Comparison of ENCODE assay signal across 10 cellular contexts in the genomic region with DNA sequence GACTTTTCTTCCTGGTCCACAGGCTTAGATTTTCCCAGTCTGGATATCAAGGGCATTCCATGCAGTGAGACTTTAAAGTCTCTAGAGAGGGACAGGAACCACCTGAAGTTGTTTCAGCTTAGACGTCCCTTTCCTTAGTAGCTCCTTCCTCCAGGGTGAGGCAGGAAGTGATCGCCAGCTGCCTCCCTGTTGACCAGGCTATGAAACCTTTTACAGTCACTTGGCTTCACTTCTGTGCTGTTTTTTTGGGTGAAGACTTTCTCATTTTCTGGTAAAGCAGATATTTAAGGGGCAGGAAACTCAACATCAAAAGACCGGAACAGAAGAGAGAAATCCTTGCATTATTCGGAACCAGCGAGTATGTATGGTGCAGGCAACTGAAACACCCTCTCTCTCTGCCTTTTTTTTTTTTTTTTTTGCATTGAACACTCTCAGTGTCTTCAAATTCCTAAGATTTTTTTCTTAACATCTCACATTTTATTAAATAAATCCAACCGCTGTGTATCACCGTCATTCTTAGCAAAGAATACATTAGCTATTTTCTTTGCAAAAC.
A peak's percentile ranks its signal among the peaks of the same experiment; 100 is the strongest.
DNase-seq lines count a peak whose midpoint lies in the region; ATAC-seq and TF ChIP-seq lines count a peak whose summit lies in the region.
"Had no signal": no experiment of that assay in that cellular context is flagged by ENCODE, and none has a peak within 500 bp of the region (broad histone marks: within the 10 kb centered on the region; RNA-seq: fewer than 3 reads in every experiment).

No MANE protein-coding gene starts in this region.

- CTCF ChIA-PET in OCI-LY7 (lab: Charles Lee; ENCODE audit: unreplicated experiment), result interaction anchor here (0.6 kb wide), 1 partner anchor 46 kb away, joined by 4 read pairs; no protein-coding TSS in a partner anchor

- H3K27ac Mint-ChIP-seq in activated naive CD4-positive, alpha-beta T cell treated with anti-CD3 and anti-CD28 coated beads, Interleukin-2, amount 50 U/mL, for 24 hours, result peak overlapping the region; percentile 48
- H3K27ac Mint-ChIP-seq in effector memory CD8-positive, alpha-beta T cell, result peak overlapping the region; percentile 38 to 72
- H3K27ac Mint-ChIP-seq in stimulated activated naive CD8-positive, alpha-beta T cell treated with anti-CD3 and anti-CD28 coated beads, Interleukin-15, amount 100 ng/mL, for 72 hours, result peak overlapping the region; percentile 21 to 89

- no peaks in the 10 kb centered on the region for H3K9me3 Mint-ChIP-seq in activated naive CD4-positive, alpha-beta T cell treated with anti-CD3 and anti-CD28 coated beads, Interleukin-2, amount 50 U/mL, for 24 hours
- H3K9me3 Mint-ChIP-seq in effector memory CD8-positive, alpha-beta T cell, result no peaks in the 10 kb centered on the region
- peaks cover 0 to 11% of the 10 kb centered on the region in 2 donors for H3K9me3 Mint-ChIP-seq in stimulated activated naive CD8-positive, alpha-beta T cell treated with anti-CD3 and anti-CD28 coated beads, Interleukin-15, amount 100 ng/mL, for 72 hours

- POLR2A ChIA-PET in OCI-LY7 (lab: Charles Lee), result interaction anchor here (0.5 to 2.2 kb wide), 14 partner anchors 10 to 413 kb away, joined by 3 to 8 read pairs (median 4); no protein-coding TSS in a partner anchor

- no peaks in the 10 kb centered on the region for H4K20me1 ChIP-seq in OCI-LY7 (ENCODE audit: insufficient read depth, low read length)

- no TSS peak for BruUV-seq in OCI-LY7 (replicated peaks; lab: Mats Ljungman, UMichigan)

- peaks cover 59% of the 10 kb centered on the region for H3K4me1 ChIP-seq in OCI-LY7 (ENCODE audit: insufficient read depth, low read length, poor library complexity, severe bottlenecking)
- H3K4me1 ChIP-seq: BE2C had no signal

- H3K9me2 ChIP-seq in OCI-LY7 (ENCODE audit: insufficient read depth, low read length), result no peaks in the 10 kb centered on the region

- H3K4me3 Mint-ChIP-seq in activated naive CD4-positive, alpha-beta T cell treated with anti-CD3 and anti-CD28 coated beads, Interleukin-2, amount 50 U/mL, for 24 hours, result peak overlapping the region; percentile 34
- peak overlapping the region; percentile 51 to 59 for H3K4me3 Mint-ChIP-seq in effector memory CD8-positive, alpha-beta T cell
- peak overlapping the region; percentile 65 to 71 for H3K4me3 Mint-ChIP-seq in stimulated activated naive CD8-positive, alpha-beta T cell treated with anti-CD3 and anti-CD28 coated beads, Interleukin-15, amount 100 ng/mL, for 72 hours

- H3K4me3 ChIP-seq in OCI-LY7 (ENCODE audit: low read depth, low read length, poor library complexity, severe bottlenecking), result peak overlapping the region; percentile 9

- DNase-seq in activated naive CD4-positive, alpha-beta T cell (lab: John Stamatoyannopoulos, UW), result no peak
- peak; percentile 71 for DNase-seq in OCI-LY7 (ENCODE audit: low spot score)
- DNase-seq in effector memory CD8-positive, alpha-beta T cell, result no peak
- peak in 1 of 2 donors; percentile 53 for DNase-seq in stimulated activated naive CD8-positive, alpha-beta T cell treated with anti-CD3 and anti-CD28 coated beads, Interleukin-15, amount 100 ng/mL, for 72 hours
- no peak for DNase-seq in sciatic nerve (ENCODE audit: low spot score)
- DNase-seq: BE2C, NCI-H1417 treated with DMSO at 0.1 percent for 48 hours had no signal

- no peaks in the 10 kb centered on the region for H3K36me3 Mint-ChIP-seq in activated naive CD4-positive, alpha-beta T cell treated with anti-CD3 and anti-CD28 coated beads, Interleukin-2, amount 50 U/mL, for 24 hours
- H3K36me3 Mint-ChIP-seq in effector memory CD8-positive, alpha-beta T cell (ENCODE audit: insufficient read depth), result no peaks in the 10 kb centered on the region

- ATAC-seq in effector memory CD8-positive, alpha-beta T cell (replicated peaks), result no peak
- no peak for ATAC-seq in stimulated activated naive CD8-positive, alpha-beta T cell treated with anti-CD3 and anti-CD28 coated beads, Interleukin-15, amount 100 ng/mL, for 72 hours
- ATAC-seq in GM21576 (IDR thresholded peaks at IDR 0.05; ENCODE audit: unreplicated experiment), result no peak
- no peak for ATAC-seq in HG02870 (IDR thresholded peaks at IDR 0.05; ENCODE audit: unreplicated experiment)
- ATAC-seq in sciatic nerve, result no peak

- no peaks in the 10 kb centered on the region; the same call in 1 of the 2 replicates for H3K9me3 ChIP-seq in OCI-LY7 (ENCODE audit: low read length)
- H3K9me3 ChIP-seq: BE2C had no signal

- no peaks in the 10 kb centered on the region; the same call in 1 of the 2 replicates for H3K36me3 ChIP-seq in OCI-LY7 (ENCODE audit: insufficient read depth, low read length)
- H3K36me3 ChIP-seq: BE2C had no signal

- H2AFZ ChIP-seq in OCI-LY7 (ENCODE audit: low read length), result peak overlapping the region; percentile 90

- peaks cover 85% of the 10 kb centered on the region for H3K4me1 Mint-ChIP-seq in activated naive CD4-positive, alpha-beta T cell treated with anti-CD3 and anti-CD28 coated beads, Interleukin-2, amount 50 U/mL, for 24 hours
- peaks cover 29 to 34% of the 10 kb centered on the region in 2 donors for H3K4me1 Mint-ChIP-seq in effector memory CD8-positive, alpha-beta T cell (ENCODE audit: low read depth in 2 of 2)
- peaks cover 99% of the 10 kb centered on the region for H3K4me1 Mint-ChIP-seq in stimulated activated naive CD8-positive, alpha-beta T cell treated with anti-CD3 and anti-CD28 coated beads, Interleukin-15, amount 100 ng/mL, for 72 hours

- H3K4me2 ChIP-seq in OCI-LY7 (ENCODE audit: low read length), result peak overlapping the region; percentile 60

- H3K27me3 Mint-ChIP-seq in activated naive CD4-positive, alpha-beta T cell treated with anti-CD3 and anti-CD28 coated beads, Interleukin-2, amount 50 U/mL, for 24 hours, result no peaks in the 10 kb centered on the region
- H3K27me3 Mint-ChIP-seq in effector memory CD8-positive, alpha-beta T cell, result no peaks in the 10 kb centered on the region
- H3K27me3 Mint-ChIP-seq in stimulated activated naive CD8-positive, alpha-beta T cell treated with anti-CD3 and anti-CD28 coated beads, Interleukin-15, amount 100 ng/mL, for 72 hours, result no peaks in the 10 kb centered on the region

- H3K27ac ChIP-seq in OCI-LY7 (ENCODE audit: low read depth, low read length, poor library complexity, severe bottlenecking), result peak overlapping the region; percentile 59

- no peaks in the 10 kb centered on the region for H3K79me2 ChIP-seq in OCI-LY7 (ENCODE audit: insufficient read depth, low read depth, low read length)

- no peak for TF ChIP-seq CTCF in OCI-LY7 (conservative IDR thresholded peaks at IDR 0.05; ENCODE audit: low read length)

- intact Hi-C loops in OCI-LY7 (cut with micrococcal nuclease; ENCODE audit: unreplicated experiment), result loop anchor here (1.0 to 5.0 kb wide), 5 partner anchors 72 to 347 kb away; no protein-coding TSS in a partner anchor
- intact Hi-C loops in sciatic nerve (cut with DNase I), result no loop called here
